Comparison of ENCODE assay signal across 2 cellular contexts in the genomic region with DNA sequence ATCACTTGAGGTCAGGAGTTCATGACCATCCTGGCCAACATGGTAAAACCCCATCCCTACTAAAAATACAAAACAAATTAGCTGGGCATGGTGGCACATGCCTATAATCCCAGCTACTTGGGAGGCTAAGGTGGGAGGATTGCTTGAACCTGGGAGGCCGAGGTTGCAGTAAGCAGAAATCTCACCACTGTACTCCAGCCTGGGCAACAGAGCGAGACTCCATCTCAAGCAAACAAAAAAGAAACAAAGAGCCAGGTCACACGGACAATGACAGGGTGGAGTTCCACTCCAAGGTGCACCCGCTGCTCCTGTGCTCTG.
TF ChIP-seq lines count a peak whose summit lies in the region.

No MANE protein-coding gene starts in this region.

TF ChIP-seq in WTC11, 78 proteins besides CTCF, POLR2A, EP300 and RAD21:
- TF ChIP-seq ZNF121 (CRISPR knock-in tag; IDR thresholded peaks at IDR 0.05): peak; percentile 89
- 0 out of 2 replicates have a peak, but pooled peaks have one; percentile 11 for TF ChIP-seq ZNF423 (CRISPR knock-in tag; IDR thresholded peaks at IDR 0.05)
TF ChIP-seq in WTC11: peak in this region for 2; not testable (repeated sequence) for 76.

TF ChIP-seq in HepG2, 621 proteins besides CTCF, POLR2A, EP300 and RAD21:
- TF ChIP-seq, protein P1, sequence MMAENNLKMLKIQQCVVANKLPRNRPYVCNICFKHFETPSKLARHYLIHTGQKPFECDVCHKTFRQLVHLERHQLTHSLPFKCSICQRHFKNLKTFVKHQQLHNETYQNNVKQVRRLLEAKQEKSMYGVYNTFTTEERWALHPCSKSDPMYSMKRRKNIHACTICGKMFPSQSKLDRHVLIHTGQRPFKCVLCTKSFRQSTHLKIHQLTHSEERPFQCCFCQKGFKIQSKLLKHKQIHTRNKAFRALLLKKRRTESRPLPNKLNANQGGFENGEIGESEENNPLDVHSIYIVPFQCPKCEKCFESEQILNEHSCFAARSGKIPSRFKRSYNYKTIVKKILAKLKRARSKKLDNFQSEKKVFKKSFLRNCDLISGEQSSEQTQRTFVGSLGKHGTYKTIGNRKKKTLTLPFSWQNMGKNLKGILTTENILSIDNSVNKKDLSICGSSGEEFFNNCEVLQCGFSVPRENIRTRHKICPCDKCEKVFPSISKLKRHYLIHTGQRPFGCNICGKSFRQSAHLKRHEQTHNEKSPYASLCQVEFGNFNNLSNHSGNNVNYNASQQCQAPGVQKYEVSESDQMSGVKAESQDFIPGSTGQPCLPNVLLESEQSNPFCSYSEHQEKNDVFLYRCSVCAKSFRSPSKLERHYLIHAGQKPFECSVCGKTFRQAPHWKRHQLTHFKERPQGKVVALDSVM (CRISPR knock-in tag; IDR thresholded peaks at IDR 0.05): peak; percentile 50; the same call in 1 of the 2 replicates
- 0 out of 2 replicates have a peak, but pooled peaks have one; percentile 20 for TF ChIP-seq ZNF121 (CRISPR knock-in tag; IDR thresholded peaks at IDR 0.05)
